ENCODE assay signal across 18 cellular contexts in genomic region chr7:44267178-44267577, GRCh38.
"Had no signal": no experiment of that assay in that cellular context is flagged by ENCODE, and none has a peak within 500 bp of the region (broad histone marks: within the 10 kb centered on the region; RNA-seq: fewer than 3 reads in every experiment).

No MANE protein-coding gene starts in this region.

- H3K9me3 ChIP-seq: SJSA1 had no signal

- DNase-seq: KBM-7, MV-4-11, NCI-H1048, NCI-H1105, NCI-H1436 treated with DMSO at 0.1 percent for 48 hours, NCI-H1694, NCI-H187 treated with DMSO at 0.1 percent for 48 hours, NCI-H2029 treated with DMSO at 0.1 percent for 48 hours, NCI-H226, NCI-H446, NCI-H510A, NCI-H524 treated with DMSO at 0.1 percent for 48 hours, NCI-H774, Right ventricle myocardium superior, RPMI8226, SIG-M5 had no signal

- H3K27ac ChIP-seq: SJSA1, SK-N-MC had no signal

- H3K4me3 ChIP-seq: SJSA1, SK-N-MC had no signal

- H3K4me1 ChIP-seq: SJSA1 had no signal

- H3K36me3 ChIP-seq: SJSA1 had no signal
